In the genomic region with DNA sequence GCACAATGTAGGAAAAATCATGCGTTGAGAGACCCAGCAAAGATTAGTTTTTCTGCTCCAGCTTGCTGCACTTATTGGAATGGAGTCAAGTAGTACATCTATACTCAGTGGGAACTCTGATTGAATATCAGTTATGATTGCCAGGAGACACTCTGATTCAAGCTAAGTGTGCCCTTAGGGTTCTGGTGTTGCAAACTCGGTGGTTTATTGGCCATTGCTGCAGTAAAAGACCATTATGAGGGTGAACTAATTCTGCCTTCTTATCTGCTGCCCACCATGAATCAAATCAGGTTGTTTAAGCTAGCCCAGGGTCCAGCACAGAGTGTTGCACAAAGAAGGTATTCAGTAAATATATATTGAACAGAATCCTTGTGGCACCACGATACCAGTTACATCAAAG, we compare ENCODE assay signal across 20 cellular contexts.
DNase-seq lines count a peak whose midpoint lies in the region; ATAC-seq and TF ChIP-seq lines count a peak whose summit lies in the region.
"Had no signal": no experiment of that assay in that cellular context is flagged by ENCODE, and none has a peak within 500 bp of the region (broad histone marks: within the 10 kb centered on the region; RNA-seq: fewer than 3 reads in every experiment).

No MANE protein-coding gene starts in this region.

- no peak overlapping the region for H4K91ac ChIP-seq in IMR-90 (ENCODE audit: insufficient read depth, low read depth, low read length)

- ATAC-seq in SK-N-SH treated with all-trans-retinoic acid at 6 μM for 48 hours (no peak), IMR-90 (ENCODE audit: low read depth) (no peak)
- ATAC-seq: A549, GM12878, HCT116 had no signal

- no peak overlapping the region for H4K8ac ChIP-seq in IMR-90 (ENCODE audit: low read depth in 2 of 2, low read length in 2 of 2)

- POLR2A ChIA-PET in SK-N-SH (lab: Yijun Ruan, JAX): interaction anchor here (0.7 to 1.1 kb wide), 3 partner anchors 14 to 272 kb away, joined by 3 to 6 read pairs (median 4); a partner anchor contains a TSS
- POLR2A ChIA-PET in IMR-90 (lab: Charles Lee; ENCODE audit: unreplicated experiment): no interaction called here

- H2BK15ac ChIP-seq in IMR-90 (ENCODE audit: low read depth, low read length): no peak overlapping the region

- H3K14ac ChIP-seq in IMR-90 (replicated peaks; ENCODE audit: low read depth, low read length): no peak overlapping the region

- no peaks in the 10 kb centered on the region for H3K79me1 ChIP-seq in IMR-90 (ENCODE audit: low read depth in 1 of 2, low read length in 2 of 2)

- H3K9ac ChIP-seq in SK-N-SH: no peak overlapping the region
- no peak overlapping the region for H3K9ac ChIP-seq in IMR-90 (ENCODE audit: low read depth, low read length)
- H3K9ac ChIP-seq: BLaER1 had no signal

- H3K9me1 ChIP-seq in IMR-90 (ENCODE audit: insufficient read depth, low read length): no peaks in the 10 kb centered on the region

- CTCF ChIA-PET in SK-N-SH (lab: Yijun Ruan, JAX) (interaction anchor here (0.6 to 3.2 kb wide), 9 partner anchors 9 to 733 kb away, joined by 3 to 45 read pairs (median 3); no protein-coding TSS in a partner anchor), IMR-90 (lab: Yijun Ruan, JAX) (no interaction called here)

- H3K79me2 ChIP-seq in SK-N-SH (ENCODE audit: insufficient read depth): no peaks in the 10 kb centered on the region

- no peak overlapping the region for H2BK120ac ChIP-seq in IMR-90 (ENCODE audit: low read depth, low read length)

- TF ChIP-seq CTCF in SK-N-SH (IDR thresholded peaks at IDR 0.05) (no peak), IMR-90 (conservative IDR thresholded peaks at IDR 0.05; ENCODE audit: low read depth, low read length) (no peak), esophagus squamous epithelium (IDR thresholded peaks at IDR 0.05) (no peak)

- in situ Hi-C loops in IMR-90 (cut with MboI; ENCODE audit: low sequenced_read_pairs): loop anchor here (10.0 kb wide), 1 partner anchor 721 kb away; no protein-coding TSS in a partner anchor

- H3K27me3 ChIP-seq in SK-N-SH (ENCODE audit: insufficient read depth) (no peaks in the 10 kb centered on the region), IMR-90 (ENCODE audit: control insufficient read depth, insufficient read depth, low read length) (no peaks in the 10 kb centered on the region), esophagus squamous epithelium (no peaks in the 10 kb centered on the region)
- H3K27me3 ChIP-seq: BLaER1 had no signal

- peaks cover 3% of the 10 kb centered on the region for H3F3A ChIP-seq in SK-N-SH (replicated peaks; ENCODE audit: insufficient read depth)

- DNase-seq in SK-N-SH (peak; percentile 32), IMR-90 (no peak), fibroblast of gingiva (ENCODE audit: low read depth) (peak; percentile 26), head of caudate nucleus (no peak), esophagus squamous epithelium (lab: John Stamatoyannopoulos, UW) (no peak)
- no peak for DNase-seq in activated T-cell treated with anti-CD3 and anti-CD28 coated beads, Interleukin-2, amount 50 U/mL, for 1 hour
- DNase-seq: 8988T; ACHN; CD4-positive, alpha-beta T cell; CD8-positive, alpha-beta memory T cell; DMS 273 treated with DMSO at 0.1 percent for 48 hours; DMS79; EL; GDM1; H9 had no signal

- no peak overlapping the region for H3K4ac ChIP-seq in IMR-90 (ENCODE audit: low read depth, low read length)

- intact Hi-C loops in IMR-90 (cut with micrococcal nuclease) (loop anchor here (2.0 to 10.0 kb wide), 2 partner anchors 451 to 717 kb away; no protein-coding TSS in a partner anchor), head of caudate nucleus (cut with DNase I) (loop anchor here (10.0 kb wide), 1 partner anchor 461 kb away; a partner anchor contains a TSS), esophagus squamous epithelium (cut with DNase I) (no loop called here)

- no peak overlapping the region for H3K18ac ChIP-seq in IMR-90 (ENCODE audit: low read depth, low read length)

- H3K56ac ChIP-seq in IMR-90 (ENCODE audit: extremely low read depth, insufficient read depth, low read length): no peak overlapping the region

- H3K4me2 ChIP-seq in SK-N-SH: no peak overlapping the region
- no peak overlapping the region for H3K4me2 ChIP-seq in IMR-90 (ENCODE audit: low read depth, low read length)
- H3K4me2 ChIP-seq: BLaER1 had no signal

- H3K36me3 ChIP-seq in SK-N-SH (replicated peaks in 1 of 2; ENCODE audit: control insufficient read depth in 1 of 2, insufficient read depth in 2 of 2, low read length in 1 of 2) (no peaks in the 10 kb centered on the region), IMR-90 (ENCODE audit: control insufficient read depth, insufficient read depth, low read length) (no peaks in the 10 kb centered on the region), esophagus squamous epithelium (no peaks in the 10 kb centered on the region)
- H3K36me3 ChIP-seq: BLaER1 had no signal

- TF ChIP-seq RAD21 in SK-N-SH (IDR thresholded peaks at IDR 0.05; ENCODE audit: low read length): no peak
- TF ChIP-seq RAD21 in IMR-90 (IDR thresholded peaks at IDR 0.05; ENCODE audit: low read length): no peak

- no peak overlapping the region for H3K23ac ChIP-seq in IMR-90 (ENCODE audit: low read depth, low read length)

- no peak overlapping the region for H2AFZ ChIP-seq in SK-N-SH (ENCODE audit: low read depth)
- no peak overlapping the region for H2AFZ ChIP-seq in IMR-90 (replicated peaks; ENCODE audit: low read length, poor library complexity)

- H4K20me1 ChIP-seq in SK-N-SH (ENCODE audit: insufficient read depth) (no peaks in the 10 kb centered on the region), IMR-90 (ENCODE audit: insufficient read depth, low read length) (no peaks in the 10 kb centered on the region)
- H4K20me1 ChIP-seq: BLaER1 had no signal

- H3K9me3 ChIP-seq in SK-N-SH (no peaks in the 10 kb centered on the region), IMR-90 (ENCODE audit: control insufficient read depth, insufficient read depth, low read length) (no peaks in the 10 kb centered on the region), esophagus squamous epithelium (no peaks in the 10 kb centered on the region)
- H3K9me3 ChIP-seq: A549, BLaER1 had no signal

- no TSS peak for BruUV-seq in IMR-90 (replicated peaks; lab: Mats Ljungman, UMichigan)

- TF ChIP-seq POLR2A in IMR-90 (IDR thresholded peaks at IDR 0.05; ENCODE audit: low read depth, low read length) (no peak), esophagus squamous epithelium (IDR thresholded peaks at IDR 0.05) (no peak)

- peak in 1 of 2 experiments; percentile 72; a peak in 2 of 4 replicates for TF ChIP-seq EP300 in SK-N-SH (IDR thresholded peaks at IDR 0.05; ENCODE audit: borderline replicate concordance in 1 of 2, low read depth in 1 of 2, low read length in 1 of 2)

- no peak overlapping the region for H2AK9ac ChIP-seq in IMR-90 (replicated peaks; ENCODE audit: low read depth, low read length, poor library complexity)

- no peak overlapping the region for H2BK20ac ChIP-seq in IMR-90 (ENCODE audit: low read depth, low read length)

- H4K5ac ChIP-seq in IMR-90 (ENCODE audit: low read depth, low read length): no peak overlapping the region

- H3K4me3 ChIP-seq in SK-N-SH (ENCODE audit: low read depth in 2 of 2, low read length in 1 of 2) (no peak overlapping the region), IMR-90 (ENCODE audit: insufficient read depth, low read depth, low read length) (no peak overlapping the region), esophagus squamous epithelium (no peak overlapping the region)
- H3K4me3 ChIP-seq: A549, BLaER1, GM12878 had no signal

- dilution Hi-C loops in IMR-90 (cut with HindIII; ENCODE audit: low sequenced_read_pairs, unreplicated experiment): no loop called here

- H3K9me2 ChIP-seq in SK-N-SH: no peaks in the 10 kb centered on the region

- no peak overlapping the region for H2AK5ac ChIP-seq in IMR-90 (ENCODE audit: low read depth, low read length)

- H3K4me1 ChIP-seq in SK-N-SH (ENCODE audit: control insufficient read depth in 1 of 2, insufficient read depth in 2 of 2, low read depth in 1 of 2, low read length in 1 of 2) (peaks cover 0 to 24% of the 10 kb centered on the region in 2 experiments; a peak in 2 of 4 replicates), IMR-90 (ENCODE audit: control insufficient read depth, insufficient read depth, low read length) (peaks cover 2% of the 10 kb centered on the region; the same call in 1 of the 2 replicates), esophagus squamous epithelium (no peaks in the 10 kb centered on the region)

- WGBS in SK-N-SH (ENCODE audit: low lambda C conversion rate): 75% methylated on average over 3 of the region's 3 CpGs
- 80% methylated on average over 1 of the region's 3 CpGs; no CpG with 5 or more reads in 1 of the 2 experiments for WGBS in IMR-90 (ENCODE audit: extremely low coverage in 2 of 2, insufficient read length in 1 of 2), 2 experiments
- 57 to 62% methylated on average over 3 of the region's 3 CpGs for WGBS in esophagus squamous epithelium, 2 donors

- peak overlapping the region in 1 of 2 experiments; percentile 74; a peak in 2 of 4 replicates for H3K27ac ChIP-seq in SK-N-SH (ENCODE audit: low read depth in 2 of 2, low read length in 1 of 2)
- no peak overlapping the region for H3K27ac ChIP-seq in IMR-90 (ENCODE audit: insufficient read depth, low read length)
- H3K27ac ChIP-seq in esophagus squamous epithelium: no peak overlapping the region
- H3K27ac ChIP-seq: BLaER1 had no signal

- no peak overlapping the region for H2BK5ac ChIP-seq in IMR-90 (ENCODE audit: low read depth, low read length, poor library complexity, severe bottlenecking)

TF ChIP-seq in SK-N-SH, 30 proteins besides CTCF, POLR2A, EP300 and RAD21 (continues in another document):
- TF ChIP-seq GATA2 (CRISPR knock-in tag; IDR thresholded peaks at IDR 0.05): peak; percentile 88

TF ChIP-seq in SK-N-SH treated with all-trans-retinoic acid at 6 μM for 48 hours, 23 proteins besides CTCF, POLR2A, EP300 and RAD21 (continues in another document):
- TF ChIP-seq ZFP3 (CRISPR knock-in tag; IDR thresholded peaks at IDR 0.05) (no peak), SNAI2 (CRISPR knock-in tag; IDR thresholded peaks at IDR 0.05) (no peak), CSDC2 (CRISPR knock-in tag; IDR thresholded peaks at IDR 0.05) (no peak), ZNF8 (CRISPR knock-in tag; IDR thresholded peaks at IDR 0.05) (no peak), ARNTL (CRISPR knock-in tag; IDR thresholded peaks at IDR 0.05; ENCODE audit: borderline replicate concordance, low read depth) (no peak), RARB (CRISPR knock-in tag; IDR thresholded peaks at IDR 0.05) (no peak), OSR1 (CRISPR knock-in tag; IDR thresholded peaks at IDR 0.05) (no peak), ZC3H10 (CRISPR knock-in tag; IDR thresholded peaks at IDR 0.05) (no peak)

TF ChIP-seq in IMR-90, 13 proteins besides CTCF, POLR2A, EP300 and RAD21:
- 0 out of 2 replicates have a peak, but pooled peaks have one; percentile 20 for TF ChIP-seq CEBPB (IDR thresholded peaks at IDR 0.05; ENCODE audit: low read depth, low read length)
- TF ChIP-seq BHLHE40 (IDR thresholded peaks at IDR 0.05; ENCODE audit: low read depth, low read length): no peak
TF ChIP-seq in IMR-90: peak in this region for 1.

Comparison
In these comparisons a context has a peak if more than half of its experiments do, and no peak if none do; other contexts are left out.
1. DNase-seq: peak in SK-N-SH (single experiment) and fibroblast of gingiva (single experiment); none in IMR-90 (single experiment), head of caudate nucleus (0 of 42), esophagus squamous epithelium (single experiment) and activated T-cell treated with anti-CD3 and anti-CD28 coated beads, Interleukin-2, amount 50 U/mL, for 1 hour (single experiment).